In the genomic region with DNA sequence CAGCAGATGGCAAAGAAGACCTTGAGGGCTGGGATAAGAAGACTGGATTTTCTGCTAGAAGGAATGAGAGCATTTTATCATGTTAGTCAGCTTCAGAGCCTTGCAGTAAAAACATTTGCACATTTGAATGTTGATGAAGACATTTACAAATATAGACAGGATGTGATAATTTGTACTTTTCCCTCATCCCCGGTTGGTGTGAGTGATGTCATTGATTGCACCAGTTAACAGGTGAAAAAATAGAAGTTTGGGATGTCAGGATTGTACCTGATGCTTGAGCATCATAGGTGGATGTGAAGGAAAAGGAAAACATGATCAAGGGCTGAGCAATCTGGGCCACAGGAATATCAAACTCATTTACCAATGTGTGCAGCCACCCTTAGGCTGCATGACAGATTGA, we compare ENCODE assay signal across 19 cellular contexts. TPM values are rescaled to one million over a fixed set of nuclear protein-coding genes. Genes with fewer than 3 reads are reported as not detected.
DNase-seq lines count a peak whose midpoint lies in the region; ATAC-seq and TF ChIP-seq lines count a peak whose summit lies in the region.
"Had no signal": no experiment of that assay in that cellular context is flagged by ENCODE, and none has a peak within 500 bp of the region (broad histone marks: within the 10 kb centered on the region; RNA-seq: fewer than 3 reads in every experiment).

No MANE protein-coding gene starts in this region.

- dilution Hi-C loops in IMR-90 (cut with HindIII; ENCODE audit: low sequenced_read_pairs, unreplicated experiment), result no loop called here

- H3K4ac ChIP-seq in IMR-90 (ENCODE audit: low read depth, low read length), result no peak overlapping the region

- H3K4me3 ChIP-seq in IMR-90 (ENCODE audit: insufficient read depth, low read depth, low read length), result no peak overlapping the region
- H3K4me3 ChIP-seq: BLaER1 treated with 17β-estradiol and CSF1 and Interleukin-3, amounts not matched to agents 10 nM and 100 nM; GM12878 had no signal

- peaks cover 7% of the 10 kb centered on the region for H3K9me3 Mint-ChIP-seq in activated naive CD8-positive, alpha-beta T cell treated with anti-CD3 and anti-CD28 coated beads, Interleukin-2, amount 10 ng/mL, durations not matched to agents 7 days and 5 days
- peaks cover 12% of the 10 kb centered on the region for H3K9me3 Mint-ChIP-seq in activated naive CD8-positive, alpha-beta T cell treated with anti-CD3 and anti-CD28 coated beads for 36 hours
- H3K9me3 Mint-ChIP-seq in brain, result peaks cover 15 to 21% (median 18%) of the 10 kb centered on the region in 5 experiments
- peaks cover 3% of the 10 kb centered on the region for H3K9me3 Mint-ChIP-seq in natural killer cell treated with Interleukin-12 subunit alpha and Interleukin-12 subunit beta and Interleukin-15 and Interleukin-18, amount 100 ng/mL, for 72 hours
- peaks cover 0 to 2% of the 10 kb centered on the region in 2 donors for H3K9me3 Mint-ChIP-seq in stimulated activated naive B cell treated with anti-CD40 and anti-IgM and Interleukin-4, amounts not matched to agents 10 μg/mL and 1 μg/mL and 100 μg/mL, for 72 hours

- H3K36me3 ChIP-seq in IMR-90 (ENCODE audit: control insufficient read depth, insufficient read depth, low read length), result no peaks in the 10 kb centered on the region
- H3K36me3 ChIP-seq: BLaER1 treated with 17β-estradiol and CSF1 and Interleukin-3, amounts not matched to agents 10 nM and 100 nM had no signal

- CTCF ChIA-PET in IMR-90 (lab: Yijun Ruan, JAX), result no interaction called here

- no peak overlapping the region for H3K18ac ChIP-seq in IMR-90 (ENCODE audit: low read depth, low read length)

- no peak overlapping the region for H2AFZ ChIP-seq in IMR-90 (replicated peaks; ENCODE audit: low read length, poor library complexity)

- in situ Hi-C loops in IMR-90 (cut with MboI; ENCODE audit: low sequenced_read_pairs), result no loop called here

- no peak for ATAC-seq in activated naive CD8-positive, alpha-beta T cell treated with anti-CD3 and anti-CD28 coated beads, Interleukin-2, amount 10 ng/mL, durations not matched to agents 7 days and 5 days (ENCODE audit: low read depth)
- ATAC-seq in IMR-90 (ENCODE audit: low read depth), result no peak
- ATAC-seq in natural killer cell treated with Interleukin-12 subunit alpha and Interleukin-12 subunit beta and Interleukin-15 and Interleukin-18, amount 100 ng/mL, for 72 hours, result no peak
- ATAC-seq in stimulated activated naive B cell treated with anti-CD40 and anti-IgM and Interleukin-4, amounts not matched to agents 10 μg/mL and 1 μg/mL and 100 μg/mL, for 72 hours (replicated peaks), result no peak
- ATAC-seq: CD8-positive, alpha-beta T cell; GM12878 had no signal

- H4K20me1 ChIP-seq in IMR-90 (ENCODE audit: insufficient read depth, low read length), result no peaks in the 10 kb centered on the region
- H4K20me1 ChIP-seq: BLaER1 treated with 17β-estradiol and CSF1 and Interleukin-3, amounts not matched to agents 10 nM and 100 nM had no signal

- H2AK9ac ChIP-seq in IMR-90 (replicated peaks; ENCODE audit: low read depth, low read length, poor library complexity), result peak overlapping the region; percentile 7

- H3K27me3 ChIP-seq in IMR-90 (ENCODE audit: control insufficient read depth, insufficient read depth, low read length), result peaks cover 2% of the 10 kb centered on the region
- H3K27me3 ChIP-seq: BLaER1 treated with 17β-estradiol and CSF1 and Interleukin-3, amounts not matched to agents 10 nM and 100 nM had no signal

- no CpG with 5 or more reads among the region's 1 CpG for WGBS in IMR-90 (ENCODE audit: extremely low coverage in 2 of 2, insufficient read length in 1 of 2), 2 experiments

- H3K14ac ChIP-seq in IMR-90 (replicated peaks; ENCODE audit: low read depth, low read length), result no peak overlapping the region

- peaks cover 12% of the 10 kb centered on the region for H3K4me1 Mint-ChIP-seq in activated naive CD8-positive, alpha-beta T cell treated with anti-CD3 and anti-CD28 coated beads, Interleukin-2, amount 10 ng/mL, durations not matched to agents 7 days and 5 days
- peaks cover 17% of the 10 kb centered on the region for H3K4me1 Mint-ChIP-seq in activated naive CD8-positive, alpha-beta T cell treated with anti-CD3 and anti-CD28 coated beads for 36 hours
- no peaks in the 10 kb centered on the region for H3K4me1 Mint-ChIP-seq in brain
- peaks cover 11 to 13% of the 10 kb centered on the region in 2 donors for H3K4me1 Mint-ChIP-seq in natural killer cell treated with Interleukin-12 subunit alpha and Interleukin-12 subunit beta and Interleukin-15 and Interleukin-18, amount 100 ng/mL, for 72 hours (ENCODE audit: low read depth in 2 of 2)
- H3K4me1 Mint-ChIP-seq in stimulated activated naive B cell treated with anti-CD40 and anti-IgM and Interleukin-4, amounts not matched to agents 10 μg/mL and 1 μg/mL and 100 μg/mL, for 72 hours, result peaks cover 0 to 5% of the 10 kb centered on the region in 2 donors
- H3K4me1 Mint-ChIP-seq: H9 had no signal

- H2AK5ac ChIP-seq in IMR-90 (ENCODE audit: low read depth, low read length), result no peak overlapping the region

- no peak overlapping the region for H3K27ac ChIP-seq in IMR-90 (ENCODE audit: insufficient read depth, low read length)
- H3K27ac ChIP-seq in temporal lobe (ENCODE audit: low read depth, low read length), result peak overlapping the region; percentile 13
- H3K27ac ChIP-seq: BLaER1 treated with 17β-estradiol and CSF1 and Interleukin-3, amounts not matched to agents 10 nM and 100 nM had no signal

- H3K79me1 ChIP-seq in IMR-90 (ENCODE audit: low read depth in 1 of 2, low read length in 2 of 2), result no peaks in the 10 kb centered on the region

- peak overlapping the region; percentile 0 for H3K27ac Mint-ChIP-seq in activated naive CD8-positive, alpha-beta T cell treated with anti-CD3 and anti-CD28 coated beads, Interleukin-2, amount 10 ng/mL, durations not matched to agents 7 days and 5 days
- H3K27ac Mint-ChIP-seq in activated naive CD8-positive, alpha-beta T cell treated with anti-CD3 and anti-CD28 coated beads for 36 hours, result no peak overlapping the region
- peak overlapping the region in 4 of 5 experiments; percentile 31 to 84 (median 60) for H3K27ac Mint-ChIP-seq in brain
- no peak overlapping the region for H3K27ac Mint-ChIP-seq in natural killer cell treated with Interleukin-12 subunit alpha and Interleukin-12 subunit beta and Interleukin-15 and Interleukin-18, amount 100 ng/mL, for 72 hours
- H3K27ac Mint-ChIP-seq in stimulated activated naive B cell treated with anti-CD40 and anti-IgM and Interleukin-4, amounts not matched to agents 10 μg/mL and 1 μg/mL and 100 μg/mL, for 72 hours, result no peak overlapping the region
- H3K27ac Mint-ChIP-seq: B cell; CD8-positive, alpha-beta T cell; H9 had no signal

- H2BK5ac ChIP-seq in IMR-90 (ENCODE audit: low read depth, low read length, poor library complexity, severe bottlenecking), result no peak overlapping the region

- no peaks in the 10 kb centered on the region for H3K4me1 ChIP-seq in IMR-90 (ENCODE audit: control insufficient read depth, insufficient read depth, low read length)

- TF ChIP-seq CTCF in IMR-90 (conservative IDR thresholded peaks at IDR 0.05; ENCODE audit: low read depth, low read length) (no peak), brain (conservative IDR thresholded peaks at IDR 0.05) (no peak)

- no peak overlapping the region for H3K23ac ChIP-seq in IMR-90 (ENCODE audit: low read depth, low read length)

- no peaks in the 10 kb centered on the region for H3K9me1 ChIP-seq in IMR-90 (ENCODE audit: insufficient read depth, low read length)

- TF ChIP-seq RAD21 in IMR-90 (IDR thresholded peaks at IDR 0.05; ENCODE audit: low read length), result no peak

- no peak overlapping the region for H3K4me3 Mint-ChIP-seq in activated naive CD8-positive, alpha-beta T cell treated with anti-CD3 and anti-CD28 coated beads, Interleukin-2, amount 10 ng/mL, durations not matched to agents 7 days and 5 days
- H3K4me3 Mint-ChIP-seq in activated naive CD8-positive, alpha-beta T cell treated with anti-CD3 and anti-CD28 coated beads for 36 hours, result no peak overlapping the region
- H3K4me3 Mint-ChIP-seq in brain, result no peak overlapping the region
- H3K4me3 Mint-ChIP-seq in natural killer cell treated with Interleukin-12 subunit alpha and Interleukin-12 subunit beta and Interleukin-15 and Interleukin-18, amount 100 ng/mL, for 72 hours, result no peak overlapping the region
- H3K4me3 Mint-ChIP-seq in stimulated activated naive B cell treated with anti-CD40 and anti-IgM and Interleukin-4, amounts not matched to agents 10 μg/mL and 1 μg/mL and 100 μg/mL, for 72 hours, result no peak overlapping the region
- H3K4me3 Mint-ChIP-seq: B cell; CD8-positive, alpha-beta T cell; H9 had no signal

- H4K5ac ChIP-seq in IMR-90 (ENCODE audit: low read depth, low read length), result no peak overlapping the region

- intact Hi-C loops in IMR-90 (cut with micrococcal nuclease), result no loop called here

- no peak overlapping the region for H4K91ac ChIP-seq in IMR-90 (ENCODE audit: insufficient read depth, low read depth, low read length)

- no peak overlapping the region for H2BK15ac ChIP-seq in IMR-90 (ENCODE audit: low read depth, low read length)

- no peak overlapping the region for H4K8ac ChIP-seq in IMR-90 (ENCODE audit: low read depth in 2 of 2, low read length in 2 of 2)

- no peak for DNase-seq in activated naive CD8-positive, alpha-beta T cell treated with anti-CD3 and anti-CD28 coated beads, Interleukin-2, amount 10 ng/mL, durations not matched to agents 7 days and 5 days
- DNase-seq in activated naive CD8-positive, alpha-beta T cell treated with anti-CD3 and anti-CD28 coated beads for 36 hours, result no peak
- no peak for DNase-seq in IMR-90
- DNase-seq in natural killer cell treated with Interleukin-12 subunit alpha and Interleukin-12 subunit beta and Interleukin-15 and Interleukin-18, amount 100 ng/mL, for 72 hours (ENCODE audit: low spot score), result no peak
- DNase-seq in stimulated activated naive B cell treated with anti-CD40 and anti-IgM and Interleukin-4, amounts not matched to agents 10 μg/mL and 1 μg/mL and 100 μg/mL, for 72 hours, result no peak
- DNase-seq: Calu3; CD8-positive, alpha-beta T cell; DMS 273 treated with DMSO at 0.1 percent for 48 hours; DMS53; DND-41; EL; H9 had no signal

- peaks cover 9% of the 10 kb centered on the region for H3K9me3 ChIP-seq in IMR-90 (ENCODE audit: control insufficient read depth, insufficient read depth, low read length)

- BruUV-seq in IMR-90 (replicated peaks; lab: Mats Ljungman, UMichigan), result no TSS peak

- H3K27me3 Mint-ChIP-seq in activated naive CD8-positive, alpha-beta T cell treated with anti-CD3 and anti-CD28 coated beads, Interleukin-2, amount 10 ng/mL, durations not matched to agents 7 days and 5 days, result no peaks in the 10 kb centered on the region
- no peaks in the 10 kb centered on the region for H3K27me3 Mint-ChIP-seq in activated naive CD8-positive, alpha-beta T cell treated with anti-CD3 and anti-CD28 coated beads for 36 hours
- peaks cover 6% of the 10 kb centered on the region for H3K27me3 Mint-ChIP-seq in brain
- no peaks in the 10 kb centered on the region for H3K27me3 Mint-ChIP-seq in natural killer cell treated with Interleukin-12 subunit alpha and Interleukin-12 subunit beta and Interleukin-15 and Interleukin-18, amount 100 ng/mL, for 72 hours
- no peaks in the 10 kb centered on the region for H3K27me3 Mint-ChIP-seq in stimulated activated naive B cell treated with anti-CD40 and anti-IgM and Interleukin-4, amounts not matched to agents 10 μg/mL and 1 μg/mL and 100 μg/mL, for 72 hours
- H3K27me3 Mint-ChIP-seq: B cell had no signal

- H3K36me3 Mint-ChIP-seq in activated naive CD8-positive, alpha-beta T cell treated with anti-CD3 and anti-CD28 coated beads, Interleukin-2, amount 10 ng/mL, durations not matched to agents 7 days and 5 days, result peaks cover 4% of the 10 kb centered on the region
- peaks cover 6% of the 10 kb centered on the region for H3K36me3 Mint-ChIP-seq in activated naive CD8-positive, alpha-beta T cell treated with anti-CD3 and anti-CD28 coated beads for 36 hours
- peaks cover 4% of the 10 kb centered on the region for H3K36me3 Mint-ChIP-seq in brain
- H3K36me3 Mint-ChIP-seq in natural killer cell treated with Interleukin-12 subunit alpha and Interleukin-12 subunit beta and Interleukin-15 and Interleukin-18, amount 100 ng/mL, for 72 hours, result peaks cover 6% of the 10 kb centered on the region
- peaks cover 2 to 4% of the 10 kb centered on the region in 2 donors for H3K36me3 Mint-ChIP-seq in stimulated activated naive B cell treated with anti-CD40 and anti-IgM and Interleukin-4, amounts not matched to agents 10 μg/mL and 1 μg/mL and 100 μg/mL, for 72 hours

- POLR2A ChIA-PET in activated naive CD8-positive, alpha-beta T cell treated with anti-CD3 and anti-CD28 coated beads, Interleukin-2, amount 10 ng/mL, durations not matched to agents 7 days and 5 days (lab: Charles Lee), result interaction anchor here (0.6 to 1.3 kb wide), 2 partner anchors 31 to 39 kb away, joined by 3 to 4 read pairs; no protein-coding TSS in a partner anchor
- POLR2A ChIA-PET in IMR-90 (lab: Charles Lee; ENCODE audit: unreplicated experiment), result no interaction called here

- H3K56ac ChIP-seq in IMR-90 (ENCODE audit: extremely low read depth, insufficient read depth, low read length), result no peak overlapping the region

- H2BK20ac ChIP-seq in IMR-90 (ENCODE audit: low read depth, low read length), result no peak overlapping the region

- H2BK120ac ChIP-seq in IMR-90 (ENCODE audit: low read depth, low read length), result no peak overlapping the region

- H3K4me2 ChIP-seq in IMR-90 (ENCODE audit: low read depth, low read length), result no peak overlapping the region
- H3K4me2 ChIP-seq: BLaER1 treated with 17β-estradiol and CSF1 and Interleukin-3, amounts not matched to agents 10 nM and 100 nM had no signal

- TF ChIP-seq POLR2A in IMR-90 (IDR thresholded peaks at IDR 0.05; ENCODE audit: low read depth, low read length), result no peak

- H3K9ac ChIP-seq in IMR-90 (ENCODE audit: low read depth, low read length), result no peak overlapping the region
- H3K9ac ChIP-seq: BLaER1 treated with 17β-estradiol and CSF1 and Interleukin-3, amounts not matched to agents 10 nM and 100 nM had no signal

RNA-seq across cellular contexts. Expression of a gene that starts 22.7 kb away (rescaled TPM):
- 10 to 100 TPM; 77.6 to 81.4 TPM for total RNA-seq in activated naive CD8-positive, alpha-beta T cell treated with anti-CD3 and anti-CD28 coated beads, Interleukin-2, amount 10 ng/mL, durations not matched to agents 7 days and 5 days
- total RNA-seq in activated naive CD8-positive, alpha-beta T cell treated with anti-CD3 and anti-CD28 coated beads for 36 hours, result 10 to 100 TPM; 38.9 to 41.6 TPM
- 22.5 and 30.8 TPM in 2 replicates for total RNA-seq in IMR-90 (2012; rRNA removed)
- polyA plus RNA-seq in IMR-90 (2012; rRNA removed), result 137 and 150 TPM in 2 replicates
- 50.0 and 120 TPM in 2 replicates for polyA plus RNA-seq in IMR-90 (2012; cell fraction: cytosol; rRNA removed)
- 75.4 and 124 TPM in 2 replicates for polyA plus RNA-seq in IMR-90 (2012; cell fraction: nucleus; rRNA removed; ENCODE audit: low replicate concordance)
- polyA plus RNA-seq in brain (ENCODE audit: insufficient read depth, low read depth, low replicate concordance), result 234 TPM
- total RNA-seq in temporal lobe, result 18.7 TPM
- total RNA-seq in natural killer cell treated with Interleukin-12 subunit alpha and Interleukin-12 subunit beta and Interleukin-15 and Interleukin-18, amount 100 ng/mL, for 72 hours, result 10 to 100 TPM; 34.3 to 35.9 TPM

RNA-seq across cellular contexts. Expression of a gene that starts 32.4 kb away (rescaled TPM):
- 10 to 100 TPM; 14.3 to 18.6 TPM for total RNA-seq in activated naive CD8-positive, alpha-beta T cell treated with anti-CD3 and anti-CD28 coated beads, Interleukin-2, amount 10 ng/mL, durations not matched to agents 7 days and 5 days
- total RNA-seq in activated naive CD8-positive, alpha-beta T cell treated with anti-CD3 and anti-CD28 coated beads for 36 hours, result 1 to 10 TPM; 1.7 to 4.3 TPM
- total RNA-seq in IMR-90 (2012; rRNA removed), result under 0.01 and 0.28 TPM in 2 replicates
- 2.8 and 19.5 TPM in 2 replicates for polyA plus RNA-seq in IMR-90 (2012; rRNA removed)
- polyA plus RNA-seq in IMR-90 (2012; cell fraction: cytosol; rRNA removed), result 0.47 and 0.73 TPM in 2 replicates
- polyA plus RNA-seq in IMR-90 (2012; cell fraction: nucleus; rRNA removed; ENCODE audit: low replicate concordance), result 24.3 and 37.5 TPM in 2 replicates
- polyA plus RNA-seq in brain (ENCODE audit: insufficient read depth, low read depth, low replicate concordance), result 0.76 TPM
- total RNA-seq in temporal lobe, result 1.7 TPM
- total RNA-seq in natural killer cell treated with Interleukin-12 subunit alpha and Interleukin-12 subunit beta and Interleukin-15 and Interleukin-18, amount 100 ng/mL, for 72 hours, result 1 to 10 TPM; 1.6 to 5.6 TPM
- total RNA-seq: G401, H1 had no signal

RNA-seq across cellular contexts. Expression of a gene that starts 37.7 kb away (rescaled TPM):
- 1,000 to 10,000 TPM; 1,426 to 1,488 TPM for total RNA-seq in activated naive CD8-positive, alpha-beta T cell treated with anti-CD3 and anti-CD28 coated beads, Interleukin-2, amount 10 ng/mL, durations not matched to agents 7 days and 5 days
- 100 to 1,000 TPM; 972 to 977 TPM for total RNA-seq in activated naive CD8-positive, alpha-beta T cell treated with anti-CD3 and anti-CD28 coated beads for 36 hours
- total RNA-seq in IMR-90 (2012; rRNA removed) (6.4 and 7.2 TPM in 2 replicates), temporal lobe (19.2 TPM)
- polyA plus RNA-seq in IMR-90 (2012; rRNA removed) (13.2 and 16.7 TPM in 2 replicates), brain (ENCODE audit: insufficient read depth, low read depth, low replicate concordance) (34.2 TPM)
- polyA plus RNA-seq in IMR-90 (2012; cell fraction: cytosol; rRNA removed), result 8.6 and 13.4 TPM in 2 replicates
- polyA plus RNA-seq in IMR-90 (2012; cell fraction: nucleus; rRNA removed; ENCODE audit: low replicate concordance), result 6.8 and 34.8 TPM in 2 replicates
- total RNA-seq in natural killer cell treated with Interleukin-12 subunit alpha and Interleukin-12 subunit beta and Interleukin-15 and Interleukin-18, amount 100 ng/mL, for 72 hours, result 1,000 to 10,000 TPM in 1 of 2 donors, 100 to 1,000 TPM in 1; 987 to 1,615 TPM

RNA-seq across cellular contexts. Expression of a gene that starts 47.8 kb away (rescaled TPM):
- 100 to 1,000 TPM; 122 to 145 TPM for total RNA-seq in activated naive CD8-positive, alpha-beta T cell treated with anti-CD3 and anti-CD28 coated beads, Interleukin-2, amount 10 ng/mL, durations not matched to agents 7 days and 5 days
- 100 to 1,000 TPM; 252 to 257 TPM for total RNA-seq in activated naive CD8-positive, alpha-beta T cell treated with anti-CD3 and anti-CD28 coated beads for 36 hours
- total RNA-seq in IMR-90 (2012; rRNA removed), result 301 and 407 TPM in 2 replicates
- 90.1 and 121 TPM in 2 replicates for polyA plus RNA-seq in IMR-90 (2012; rRNA removed)
- polyA plus RNA-seq in IMR-90 (2012; cell fraction: cytosol; rRNA removed), result 1,032 and 2,834 TPM in 2 replicates
- 55.5 and 93.4 TPM in 2 replicates for polyA plus RNA-seq in IMR-90 (2012; cell fraction: nucleus; rRNA removed; ENCODE audit: low replicate concordance)
- polyA plus RNA-seq in brain (ENCODE audit: insufficient read depth, low read depth, low replicate concordance), result 83.9 TPM
- 11.8 TPM for total RNA-seq in temporal lobe
- 100 to 1,000 TPM; 206 to 410 TPM for total RNA-seq in natural killer cell treated with Interleukin-12 subunit alpha and Interleukin-12 subunit beta and Interleukin-15 and Interleukin-18, amount 100 ng/mL, for 72 hours

RNA-seq across cellular contexts. Expression of a gene that starts 48.0 kb away (rescaled TPM):
- 100 to 1,000 TPM in 1 of 2 experiments, 10 to 100 TPM in 1; 59.7 to 121 TPM for total RNA-seq in activated naive CD8-positive, alpha-beta T cell treated with anti-CD3 and anti-CD28 coated beads, Interleukin-2, amount 10 ng/mL, durations not matched to agents 7 days and 5 days
- 10 to 100 TPM; 64.2 to 65.7 TPM for total RNA-seq in activated naive CD8-positive, alpha-beta T cell treated with anti-CD3 and anti-CD28 coated beads for 36 hours
- total RNA-seq in IMR-90 (2012; rRNA removed) (8.4 and 11.4 TPM in 2 replicates), temporal lobe (10.1 TPM)
- polyA plus RNA-seq in IMR-90 (2012; rRNA removed) (35.1 and 44.4 TPM in 2 replicates), brain (ENCODE audit: insufficient read depth, low read depth, low replicate concordance) (7.5 TPM)
- 35.5 and 46.1 TPM in 2 replicates for polyA plus RNA-seq in IMR-90 (2012; cell fraction: cytosol; rRNA removed)
- polyA plus RNA-seq in IMR-90 (2012; cell fraction: nucleus; rRNA removed; ENCODE audit: low replicate concordance), result 49.9 and 142 TPM in 2 replicates
- total RNA-seq in natural killer cell treated with Interleukin-12 subunit alpha and Interleukin-12 subunit beta and Interleukin-15 and Interleukin-18, amount 100 ng/mL, for 72 hours, result 100 to 1,000 TPM in 1 of 2 donors, 10 to 100 TPM in 1; 48.6 to 169 TPM

Comparison
In these comparisons a context has a peak if more than half of its experiments do, and no peak if none do; other contexts are left out.
1. H3K27ac Mint-ChIP-seq: peak in activated naive CD8-positive, alpha-beta T cell treated with anti-CD3 and anti-CD28 coated beads, Interleukin-2, amount 10 ng/mL, durations not matched to agents 7 days and 5 days (single experiment) and brain (4 of 5); none in activated naive CD8-positive, alpha-beta T cell treated with anti-CD3 and anti-CD28 coated beads for 36 hours (single experiment), natural killer cell treated with Interleukin-12 subunit alpha and Interleukin-12 subunit beta and Interleukin-15 and Interleukin-18, amount 100 ng/mL, for 72 hours (0 of 2) and stimulated activated naive B cell treated with anti-CD40 and anti-IgM and Interleukin-4, amounts not matched to agents 10 μg/mL and 1 μg/mL and 100 μg/mL, for 72 hours (single experiment).
2. RNA of a gene that starts 37.7 kb away (total RNA-seq): 987 to 1,615 TPM in natural killer cell treated with Interleukin-12 subunit alpha and Interleukin-12 subunit beta and Interleukin-15 and Interleukin-18, amount 100 ng/mL, for 72 hours, 1,426 to 1,488 TPM in activated naive CD8-positive, alpha-beta T cell treated with anti-CD3 and anti-CD28 coated beads, Interleukin-2, amount 10 ng/mL, durations not matched to agents 7 days and 5 days and 972 to 977 TPM in activated naive CD8-positive, alpha-beta T cell treated with anti-CD3 and anti-CD28 coated beads for 36 hours; 19.2 TPM in temporal lobe (single experiment) and 6.4 to 7.2 TPM in IMR-90; every median in the first group is over 10 times any median in the second.